Comparison of ENCODE assay signal across 1 cellular context in genomic region chr3:59784164-59784563, GRCh38.
TF ChIP-seq lines count a peak whose summit lies in the region.

No MANE protein-coding gene starts in this region.

TF ChIP-seq in IMR-90, 13 proteins besides CTCF, POLR2A, EP300 and RAD21:
- TF ChIP-seq RCOR1 (IDR thresholded peaks at IDR 0.05; ENCODE audit: insufficient replicate concordance, low read length), result no peak
- TF ChIP-seq MXI1 (IDR thresholded peaks at IDR 0.05; ENCODE audit: borderline replicate concordance, low read depth, low read length), result no peak
- TF ChIP-seq BHLHE40 (IDR thresholded peaks at IDR 0.05; ENCODE audit: low read depth, low read length), result no peak
- TF ChIP-seq USF2 (IDR thresholded peaks at IDR 0.05; ENCODE audit: low read depth, low read length), result no peak
- TF ChIP-seq MAZ (IDR thresholded peaks at IDR 0.05; ENCODE audit: borderline replicate concordance, low read depth, low read length), result no peak
- no peak for TF ChIP-seq SMC3 (IDR thresholded peaks at IDR 0.05; ENCODE audit: low read depth, low read length)
- no peak for TF ChIP-seq NFE2L2 (IDR thresholded peaks at IDR 0.05; ENCODE audit: low read depth, low read length)
- no peak for TF ChIP-seq CEBPB (IDR thresholded peaks at IDR 0.05; ENCODE audit: low read depth, low read length)
- no peak for TF ChIP-seq CHD1 (IDR thresholded peaks at IDR 0.05; ENCODE audit: low read depth, low read length)
- no peak for TF ChIP-seq FOS (IDR thresholded peaks at IDR 0.05; ENCODE audit: low read depth, low read length)
- no peak for TF ChIP-seq RFX5 (IDR thresholded peaks at IDR 0.05; ENCODE audit: low read depth, low read length)
- no peak for TF ChIP-seq MAFK (IDR thresholded peaks at IDR 0.05; ENCODE audit: low read depth, low read length)
- TF ChIP-seq ELK1 (IDR thresholded peaks at IDR 0.05; ENCODE audit: borderline replicate concordance, low read depth, low read length), result no peak
